In the genomic region with DNA sequence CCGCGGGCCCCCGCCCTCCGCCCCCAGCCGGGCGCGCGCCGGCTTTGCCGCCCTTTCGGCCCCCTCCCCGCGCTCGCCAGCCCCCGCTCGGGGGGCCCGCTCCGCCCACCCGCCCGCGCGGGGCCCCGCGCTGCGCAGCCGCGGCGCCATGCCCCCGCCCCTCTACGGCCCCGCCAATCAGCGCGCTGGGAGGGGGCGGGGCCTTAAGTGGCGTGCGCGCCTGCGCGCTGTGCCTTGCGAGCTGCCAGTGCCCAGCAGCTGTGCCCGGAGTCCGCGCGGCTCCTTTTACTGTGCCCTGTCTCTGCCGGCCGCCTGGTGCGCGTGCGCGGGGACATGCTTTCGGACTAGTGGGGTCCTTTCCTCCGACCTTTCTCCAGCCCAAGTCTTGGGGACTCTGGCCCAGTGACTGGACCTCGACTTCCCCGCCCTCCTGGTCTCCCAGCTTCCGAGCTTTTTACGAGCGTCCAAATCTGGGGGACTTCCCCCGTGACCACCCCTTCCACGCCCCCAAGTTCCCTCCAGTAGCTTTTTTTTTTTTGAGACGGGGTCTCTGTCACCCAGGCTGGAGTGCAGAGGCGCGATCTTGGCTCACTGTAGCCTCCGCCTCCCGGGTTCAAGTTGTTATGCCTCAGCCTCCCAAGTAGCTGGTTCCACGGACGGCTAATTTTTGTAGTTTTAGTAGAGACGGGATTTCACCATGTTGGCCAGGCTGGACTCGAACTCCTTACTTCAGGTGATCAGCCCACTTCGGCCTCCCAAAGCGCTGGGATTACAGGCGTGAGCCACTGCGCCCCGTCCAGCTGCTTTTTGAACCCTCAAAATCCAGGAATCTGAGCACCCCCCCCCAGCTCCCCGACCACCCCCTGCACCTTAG, we compare ENCODE assay signal across 8 cellular contexts. TPM values are rescaled to one million over a fixed set of nuclear protein-coding genes. Genes with fewer than 3 reads are reported as not detected.
A peak's percentile ranks its signal among the peaks of the same experiment; 100 is the strongest.
DNase-seq lines count a peak whose midpoint lies in the region; ATAC-seq and TF ChIP-seq lines count a peak whose summit lies in the region.

A gene with protein sequence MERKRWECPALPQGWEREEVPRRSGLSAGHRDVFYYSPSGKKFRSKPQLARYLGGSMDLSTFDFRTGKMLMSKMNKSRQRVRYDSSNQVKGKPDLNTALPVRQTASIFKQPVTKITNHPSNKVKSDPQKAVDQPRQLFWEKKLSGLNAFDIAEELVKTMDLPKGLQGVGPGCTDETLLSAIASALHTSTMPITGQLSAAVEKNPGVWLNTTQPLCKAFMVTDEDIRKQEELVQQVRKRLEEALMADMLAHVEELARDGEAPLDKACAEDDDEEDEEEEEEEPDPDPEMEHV (minus strand): TSS at position 111 of the 874 bp plus-strand sequence. CDS start 234 bp downstream, outside the sequence.

- H3K4me3 ChIP-seq in ovary (peak within 1 kb of the TSS; percentile 57), thymus (ENCODE audit: low read length) (peak within 1 kb of the TSS; percentile 91)

- no peaks in the 10 kb centered on the region for H3K27me3 ChIP-seq in ovary
- H3K27me3 ChIP-seq in thymus (ENCODE audit: control insufficient read depth, insufficient read depth), result no peaks in the 10 kb centered on the region

- no peak for TF ChIP-seq POLR2A in ovary (IDR thresholded peaks at IDR 0.05)

- intact Hi-C loops in head of caudate nucleus (cut with DNase I), result loop anchor here (1.0 to 2.0 kb wide), 2 partner anchors 12 to 60 kb away; partner anchors contain the start of genes TCF3 and UQCR11
- intact Hi-C loops in ovary (cut with DNase I), result no loop called here

- H3K4me3 Mint-ChIP-seq in activated naive CD8-positive, alpha-beta T cell, result peak within 1 kb of the TSS; percentile 96

- H3K36me3 Mint-ChIP-seq in activated naive CD8-positive, alpha-beta T cell, result peaks cover 3% of the 10 kb centered on the region

- no peak for TF ChIP-seq CTCF in ovary (IDR thresholded peaks at IDR 0.05)

- peak within 1 kb of the TSS; percentile 93 for H3K27ac Mint-ChIP-seq in activated naive CD8-positive, alpha-beta T cell

- no peaks in the 10 kb centered on the region for H3K9me3 Mint-ChIP-seq in activated naive CD8-positive, alpha-beta T cell (ENCODE audit: low read depth)

- no peaks in the 10 kb centered on the region for H3K27me3 Mint-ChIP-seq in activated naive CD8-positive, alpha-beta T cell

- H3K9me3 ChIP-seq in ovary (no peaks in the 10 kb centered on the region), thymus (ENCODE audit: control insufficient read depth) (no peaks in the 10 kb centered on the region)

- peaks cover 7% of the 10 kb centered on the region for H3K4me1 ChIP-seq in ovary (ENCODE audit: insufficient read depth)
- peaks cover 14% of the 10 kb centered on the region for H3K4me1 ChIP-seq in thymus (ENCODE audit: control insufficient read depth, insufficient read depth, low read length)

- peak; percentile 62 for ATAC-seq in HG02571 (IDR thresholded peaks at IDR 0.05; ENCODE audit: unreplicated experiment)

- H3K27ac ChIP-seq in ovary, result peak within 1 kb of the TSS; percentile 95 to 98
- peak within 1 kb of the TSS; percentile 98 for H3K27ac ChIP-seq in thymus (ENCODE audit: low read depth)

- WGBS in ovary, 3 donors, result 4 to 11% (median 8%) methylated on average over 23 to 62 of the region's 74 CpGs
- 8% methylated on average over 74 of the region's 74 CpGs for WGBS in thymus

- H3K36me3 ChIP-seq in ovary (no peaks in the 10 kb centered on the region), thymus (ENCODE audit: control insufficient read depth, insufficient read depth) (peaks cover 13% of the 10 kb centered on the region)

- peak; percentile 85 for DNase-seq in GM04504 (ENCODE audit: low read depth)
- peak; percentile 93 for DNase-seq in NCI-H1092 (lab: John Stamatoyannopoulos, UW)
- peak; percentile 88 for DNase-seq in SKM-1 (lab: John Stamatoyannopoulos, UW; ENCODE audit: unreplicated experiment)
- peak; percentile 86 to 97 (median 94) for DNase-seq in head of caudate nucleus
- DNase-seq in ovary, result peak; percentile 88 to 94 (median 92)

- TF ChIP-seq EP300 in ovary (IDR thresholded peaks at IDR 0.05), result no peak

- peaks cover 17% of the 10 kb centered on the region for H3K4me1 Mint-ChIP-seq in activated naive CD8-positive, alpha-beta T cell (ENCODE audit: low read depth)

RNA-seq across cellular contexts. Expression of the gene that starts here (rescaled TPM):
- total RNA-seq in ovary, result 10 to 100 TPM; 53.3 to 94.7 (median 74.4) TPM
- polyA plus RNA-seq in ovary (10 to 100 TPM in 1 of 2 donors, 1 to 10 TPM in 1; 2.1 to 74.3 TPM), thymus (99.9 TPM)

Comparison
In these comparisons a context has a peak if more than half of its experiments do, and no peak if none do; other contexts are left out.
1. Peak in every context shown above with its lines: DNase-seq, ATAC-seq, H3K4me3 ChIP-seq and H3K27ac ChIP-seq.